ENCODE assay signal across 17 cellular contexts in the genomic region with DNA sequence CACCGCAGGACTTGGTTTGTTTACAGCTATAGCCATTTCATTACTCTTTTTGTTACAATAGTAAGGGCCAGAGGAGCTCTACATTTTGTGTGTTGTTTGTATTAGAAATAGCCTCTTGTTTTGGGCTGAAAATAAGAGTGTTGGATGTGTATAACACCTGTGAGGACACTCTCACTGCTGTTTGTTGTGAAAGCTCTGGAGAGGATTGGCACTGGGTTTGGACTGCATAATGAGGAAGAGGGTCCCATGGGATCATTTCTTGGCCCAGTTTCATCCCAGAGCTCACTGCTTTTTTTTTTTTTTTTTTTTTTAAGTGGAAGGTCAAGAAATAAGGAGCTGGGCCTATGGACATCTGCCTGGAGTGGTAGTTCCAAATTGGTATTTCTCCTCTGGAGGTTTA.
"Had no signal": no experiment of that assay in that cellular context is flagged by ENCODE, and none has a peak within 500 bp of the region (broad histone marks: within the 10 kb centered on the region; RNA-seq: fewer than 3 reads in every experiment).

No MANE protein-coding gene starts in this region.

- H3K9me3 ChIP-seq: breast epithelium, MG63 had no signal

- H3K36me3 ChIP-seq: breast epithelium, MG63 had no signal

- H3K4me3 ChIP-seq: breast epithelium, MG63 had no signal

- H3K27ac ChIP-seq: breast epithelium had no signal

- H3K4me1 ChIP-seq: breast epithelium had no signal

- DNase-seq: activated CD4-positive, alpha-beta T cell treated with anti-CD3 and anti-CD28 coated beads for 48 hours; activated CD4-positive, alpha-beta T cell treated with anti-CD3 and anti-CD28 coated beads, Interleukin-2, amount 50 U/mL, for 4 hours; activated CD4-positive, CD25-positive, alpha-beta regulatory T cell treated with anti-CD3 and anti-CD28 coated beads, Interleukin-2, amount 50 U/mL, for 72 hours; activated CD8-positive, alpha-beta memory T cell treated with anti-CD3 and anti-CD28 coated beads, Interleukin-2, amount 50 U/mL, for 48 hours; activated CD8-positive, alpha-beta T cell treated with anti-CD3 and anti-CD28 coated beads, Interleukin-2, amount 10 ng/mL, durations not matched to agents 7 days and 5 days; activated naive CD4-positive, alpha-beta T cell; activated T-cell treated with anti-CD3 and anti-CD28 coated beads, Interleukin-2, amount 50 U/mL, for 1 hour; aorta; caudate nucleus; MG63; MV-4-11; NCI-H146; NCI-H1930; NCI-H526; NCI-H82; SHP77 treated with DMSO at 0.1 percent for 48 hours had no signal

- H3K27me3 ChIP-seq: breast epithelium had no signal

- ATAC-seq: activated CD8-positive, alpha-beta T cell treated with anti-CD3 and anti-CD28 coated beads, Interleukin-2, amount 10 ng/mL, durations not matched to agents 7 days and 5 days had no signal
